In genomic region chr14:35331605-35332516, GRCh38 we compare ENCODE assay signal across 8 cellular contexts. TPM values are rescaled to one million over a fixed set of nuclear protein-coding genes. Genes with fewer than 3 reads are reported as not detected.
DNase-seq lines count a peak whose midpoint lies in the region; ATAC-seq and TF ChIP-seq lines count a peak whose summit lies in the region.

No MANE protein-coding gene starts in this region.

- H3K9me3 ChIP-seq in BLaER1 = no peaks in the 10 kb centered on the region
- H3K9me3 ChIP-seq in gastrocnemius medialis = no peaks in the 10 kb centered on the region

- H3K4me3 ChIP-seq in BLaER1 (no peak overlapping the region), gastrocnemius medialis (no peak overlapping the region)

- ATAC-seq in GM19438 (IDR thresholded peaks at IDR 0.05; ENCODE audit: low read depth, unreplicated experiment) = peak; percentile 45
- ATAC-seq in gastrocnemius medialis = no peak
- ATAC-seq in HG02973 (IDR thresholded peaks at IDR 0.05; ENCODE audit: unreplicated experiment) = no peak

- H3K36me3 ChIP-seq in BLaER1 (no peaks in the 10 kb centered on the region), gastrocnemius medialis (no peaks in the 10 kb centered on the region)

- H3K36me3 Mint-ChIP-seq in chondrocyte (ENCODE audit: low read depth) (no peaks in the 10 kb centered on the region), nephron progenitor cell (ENCODE audit: low read depth) (no peaks in the 10 kb centered on the region)

- peak; percentile 64 for DNase-seq in NCI-H1048 (lab: John Stamatoyannopoulos, UW)
- DNase-seq in chondrocyte (ENCODE audit: low spot score) = peak; percentile 81
- no peak for DNase-seq in nephron progenitor cell
- DNase-seq in gastrocnemius medialis = no peak
- DNase-seq in inferior parietal cortex (ENCODE audit: extremely low spot score) = no peak

- peak overlapping the region; percentile 74 for H3K4me2 ChIP-seq in BLaER1

- TF ChIP-seq POLR2A in gastrocnemius medialis (IDR thresholded peaks at IDR 0.05) = no peak

- in situ Hi-C loops in gastrocnemius medialis (cut with MboI; ENCODE audit: low sequenced_read_pairs in 4 of 4) = loop anchor here in 1 of 4 donors (10.0 kb wide), 1 partner anchor 73 kb away; the partner anchor contains the start of gene NFKBIA

- 0 out of 2 replicates have a peak overlapping the region, but pooled peaks have one; percentile 6 for H3K27ac ChIP-seq in BLaER1
- H3K27ac ChIP-seq in gastrocnemius medialis = peak overlapping the region in 2 of 4 donors; percentile 84 to 94

- TF ChIP-seq CTCF in chondrocyte (IDR thresholded peaks at IDR 0.05) (no peak), nephron progenitor cell (IDR thresholded peaks at IDR 0.05) (no peak), gastrocnemius medialis (IDR thresholded peaks at IDR 0.05 in 4 of 5, conservative IDR thresholded peaks at IDR 0.05 in 1 of 5) (no peak)

- no peak overlapping the region for H3K27ac Mint-ChIP-seq in chondrocyte (ENCODE audit: unreplicated experiment)
- peak overlapping the region; percentile 67 for H3K27ac Mint-ChIP-seq in nephron progenitor cell

- no peak overlapping the region for H3K4me3 Mint-ChIP-seq in chondrocyte (ENCODE audit: unreplicated experiment)
- no peak overlapping the region for H3K4me3 Mint-ChIP-seq in nephron progenitor cell

- peaks cover 45% of the 10 kb centered on the region for H3K4me1 ChIP-seq in BLaER1
- H3K4me1 ChIP-seq in gastrocnemius medialis = peaks cover 19% of the 10 kb centered on the region in 2 donors

- H3K9me3 Mint-ChIP-seq in chondrocyte (ENCODE audit: low read depth) = no peaks in the 10 kb centered on the region
- H3K9me3 Mint-ChIP-seq in nephron progenitor cell = no peaks in the 10 kb centered on the region

- H3K9ac ChIP-seq in BLaER1 = no peak overlapping the region

- intact Hi-C loops in gastrocnemius medialis (cut with DNase I; ENCODE audit: low total_unique reads) = no loop called here

- H4K20me1 ChIP-seq in BLaER1 = no peaks in the 10 kb centered on the region

- H3K27me3 Mint-ChIP-seq in chondrocyte (ENCODE audit: low read depth) (no peaks in the 10 kb centered on the region), nephron progenitor cell (ENCODE audit: low read depth, poor library complexity) (peaks cover 4% of the 10 kb centered on the region)

- H3K27me3 ChIP-seq in BLaER1 = no peaks in the 10 kb centered on the region
- H3K27me3 ChIP-seq in gastrocnemius medialis = no peaks in the 10 kb centered on the region

- H3K4me1 Mint-ChIP-seq in chondrocyte (ENCODE audit: low read depth) = peaks cover 33% of the 10 kb centered on the region
- peaks cover 43% of the 10 kb centered on the region for H3K4me1 Mint-ChIP-seq in nephron progenitor cell

RNA-seq across cellular contexts. Expression of gene PSMA6, which starts 39.7 kb away (rescaled TPM):
- total RNA-seq in chondrocyte (129 to 167 TPM (median 137 TPM) in 3 replicates), gastrocnemius medialis (100 to 1,000 TPM; 323 to 502 (median 464) TPM)

Comparison
In these comparisons a context has a peak if more than half of its experiments do, and no peak if none do; other contexts are left out.
1. DNase-seq: peak in NCI-H1048 (single experiment) and chondrocyte (single experiment); none in nephron progenitor cell (single experiment), gastrocnemius medialis (0 of 2) and inferior parietal cortex (single experiment).